Comparison of ENCODE assay signal across 8 cellular contexts in the genomic region with DNA sequence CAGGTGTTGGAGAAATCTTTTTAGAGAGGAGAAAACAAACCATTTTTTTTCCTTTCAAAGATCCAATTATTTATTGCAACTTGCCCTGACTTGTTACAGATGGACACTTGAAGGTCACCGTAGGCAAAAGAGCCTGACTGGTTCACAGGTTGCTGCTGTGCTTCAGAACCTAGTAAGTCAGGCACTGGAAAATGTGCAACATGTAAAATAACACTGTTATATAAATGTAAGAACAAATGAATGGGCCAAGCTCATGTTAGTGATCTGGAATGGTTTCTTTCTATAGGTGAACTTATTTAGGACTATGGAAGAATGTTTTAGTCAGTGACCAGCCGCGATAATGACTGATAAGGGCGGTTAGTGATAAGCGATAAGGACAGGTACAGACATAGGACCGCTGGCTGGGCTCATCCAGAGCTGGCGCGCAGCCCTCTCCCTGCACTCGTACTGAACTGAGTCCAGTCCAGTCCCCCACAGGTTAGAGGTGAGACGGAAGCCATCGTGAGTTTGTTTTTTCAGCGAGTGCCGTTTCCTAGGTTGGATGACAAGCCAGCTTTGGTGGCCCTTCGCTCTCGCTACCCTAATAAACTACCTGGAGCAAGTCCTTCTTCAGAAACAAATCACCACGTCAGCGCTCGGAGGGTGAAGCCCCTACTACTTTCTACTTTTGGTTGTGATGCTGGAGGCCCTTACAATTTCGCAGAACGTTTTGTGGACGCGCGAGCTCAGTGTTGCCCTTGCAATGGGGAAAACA.
DNase-seq lines count a peak whose midpoint lies in the region; ATAC-seq and TF ChIP-seq lines count a peak whose summit lies in the region.

No MANE protein-coding gene starts in this region.

- no peaks in the 10 kb centered on the region for H3K9me3 Mint-ChIP-seq in CD8-positive, alpha-beta T cell

- H3K4me3 Mint-ChIP-seq in CD8-positive, alpha-beta T cell, result peak overlapping the region; percentile 94

- H3K27ac ChIP-seq in CD8-positive, alpha-beta T cell (ENCODE audit: low read depth, low read length), result peak overlapping the region; percentile 42
- H3K27ac ChIP-seq in muscle layer of colon (ENCODE audit: low read depth, low read length) (no peak overlapping the region), vagina (peak overlapping the region; percentile 92)

- no peaks in the 10 kb centered on the region for H3K9me3 ChIP-seq in CD8-positive, alpha-beta T cell (ENCODE audit: low read length)
- H3K9me3 ChIP-seq in muscle layer of colon (ENCODE audit: low read length) (no peaks in the 10 kb centered on the region), vagina (no peaks in the 10 kb centered on the region)

- peak overlapping the region; percentile 70 for H3K4me3 ChIP-seq in CD8-positive, alpha-beta T cell (ENCODE audit: low read depth, low read length)
- H3K4me3 ChIP-seq in muscle layer of colon (ENCODE audit: low read depth in 1 of 2, low read length in 2 of 2), result peak overlapping the region; percentile 34 to 78
- peak overlapping the region; percentile 73 to 81 for H3K4me3 ChIP-seq in vagina

- H3K27me3 Mint-ChIP-seq in CD8-positive, alpha-beta T cell (ENCODE audit: low read depth), result peaks cover 63% of the 10 kb centered on the region

- peaks cover 26% of the 10 kb centered on the region for H3K27me3 ChIP-seq in CD8-positive, alpha-beta T cell (ENCODE audit: insufficient read depth, low read length)
- H3K27me3 ChIP-seq in muscle layer of colon (ENCODE audit: control insufficient read depth in 1 of 2, insufficient read depth in 2 of 2, low read length in 2 of 2), result peaks cover 74 to 90% of the 10 kb centered on the region in 2 donors
- H3K27me3 ChIP-seq in vagina, result no peaks in the 10 kb centered on the region

- peaks cover 27% of the 10 kb centered on the region for H3K4me1 Mint-ChIP-seq in CD8-positive, alpha-beta T cell (ENCODE audit: low read depth)

- no peak overlapping the region for H3K9ac ChIP-seq in muscle layer of colon (ENCODE audit: low read length)

- DNase-seq in CD8-positive, alpha-beta T cell, result peak in 4 of 7 experiments; percentile 11 to 43 (median 22)
- DNase-seq in T-helper 1 cell (peak in 3 of 5 donors; percentile 21 to 52 (median 33)), dermis blood vessel endothelial cell (peak; percentile 15), vagina (ENCODE audit: extremely low spot score in 2 of 2) (no peak), GM19240 (ENCODE audit: insufficient read length, low spot score) (no peak)

- no peak for TF ChIP-seq POLR2A in vagina (IDR thresholded peaks at IDR 0.05)

- ATAC-seq in CD8-positive, alpha-beta T cell, result peak; percentile 38
- ATAC-seq in GM19328 (IDR thresholded peaks at IDR 0.05; ENCODE audit: unreplicated experiment) (peak; percentile 1), HG03354 (IDR thresholded peaks at IDR 0.05; ENCODE audit: poor library complexity, severe bottlenecking, unreplicated experiment) (peak; percentile 38)

- peaks cover 5% of the 10 kb centered on the region for H3K36me3 Mint-ChIP-seq in CD8-positive, alpha-beta T cell

- peak overlapping the region; percentile 94 for H3K27ac Mint-ChIP-seq in CD8-positive, alpha-beta T cell

- peaks cover 32% of the 10 kb centered on the region for H3K4me1 ChIP-seq in CD8-positive, alpha-beta T cell (ENCODE audit: insufficient read depth, low read length)
- peaks cover 29% of the 10 kb centered on the region for H3K4me1 ChIP-seq in muscle layer of colon (ENCODE audit: insufficient read depth, low read length)
- H3K4me1 ChIP-seq in vagina, result peaks cover 7% of the 10 kb centered on the region

- H3K36me3 ChIP-seq in CD8-positive, alpha-beta T cell (ENCODE audit: insufficient read depth, low read length), result no peaks in the 10 kb centered on the region
- H3K36me3 ChIP-seq in muscle layer of colon (ENCODE audit: insufficient read depth, low read length) (no peaks in the 10 kb centered on the region), vagina (no peaks in the 10 kb centered on the region)

- TF ChIP-seq CTCF in CD8-positive, alpha-beta T cell (IDR thresholded peaks at IDR 0.05), result no peak
- TF ChIP-seq CTCF in vagina (IDR thresholded peaks at IDR 0.05), result no peak

- CTCF ChIA-PET in CD8-positive, alpha-beta T cell (lab: Charles Lee), result interaction anchor here (0.7 to 3.0 kb wide), 7 partner anchors 8 to 232 kb away, joined by 3 to 16 read pairs (median 4); no protein-coding TSS in a partner anchor

- POLR2A ChIA-PET in CD8-positive, alpha-beta T cell (lab: Charles Lee), result interaction anchor here (0.6 to 2.7 kb wide), 16 partner anchors 10 to 509 kb away, joined by 3 to 14 read pairs (median 4); no protein-coding TSS in a partner anchor

- intact Hi-C loops in CD8-positive, alpha-beta T cell (cut with DNase I, micrococcal nuclease), result loop anchor here (1.0 to 10.0 kb wide), 15 partner anchors 91 to 1129 kb away; a partner anchor contains a TSS
- intact Hi-C loops in vagina (cut with DNase I), result no loop called here

Comparison
In these comparisons a context has a peak if more than half of its experiments do, and no peak if none do; other contexts are left out.
1. DNase-seq: peak in CD8-positive, alpha-beta T cell (4 of 7), T-helper 1 cell (3 of 5) and dermis blood vessel endothelial cell (single experiment); none in vagina (0 of 2) and GM19240 (single experiment).
2. Peak in every context shown above with its lines, with median percentiles within 50 percentile points of each other: ATAC-seq and H3K4me3 ChIP-seq.